9 cellular contexts compared by ENCODE assay signal in the genomic region with DNA sequence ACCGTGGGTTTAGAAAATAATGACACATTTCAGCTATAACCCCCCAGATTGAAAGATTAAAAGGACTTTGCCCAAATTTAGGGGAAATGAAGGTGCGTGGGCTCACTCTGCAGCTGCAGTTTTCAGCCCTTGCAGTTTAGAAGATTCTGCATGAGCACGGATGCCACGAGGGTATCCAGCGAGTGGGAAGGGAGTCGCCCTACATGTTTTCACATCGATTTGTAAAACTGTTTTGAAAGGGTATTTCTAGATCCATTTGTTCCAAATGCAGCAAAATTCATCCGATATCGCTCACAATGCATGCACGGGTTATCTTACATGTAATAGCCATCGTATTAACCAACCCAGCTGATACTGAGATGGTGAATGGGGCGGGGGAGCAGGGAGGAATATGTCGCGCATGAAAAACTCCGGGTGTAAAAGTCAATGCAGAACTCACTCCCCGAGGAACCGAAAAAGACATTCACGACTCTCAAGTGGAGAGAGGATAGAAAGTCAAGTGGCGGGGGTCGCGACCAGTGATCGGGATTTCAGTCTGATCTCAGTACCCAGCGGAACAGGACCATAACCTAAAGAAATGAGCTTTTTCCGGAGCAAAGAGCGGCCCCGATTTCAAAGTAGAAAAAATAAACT. TPM values are rescaled to one million over a fixed set of nuclear protein-coding genes. Genes with fewer than 3 reads are reported as not detected.
DNase-seq lines count a peak whose midpoint lies in the region; ATAC-seq, FAIRE-seq and TF ChIP-seq lines count a peak whose summit lies in the region.
"Had no signal": no experiment of that assay in that cellular context is flagged by ENCODE, and none has a peak within 500 bp of the region (broad histone marks: within the 10 kb centered on the region; RNA-seq: fewer than 3 reads in every experiment).

No MANE protein-coding gene starts in this region.

- peak; percentile 35 for DNase-seq in activated CD4-positive, alpha-beta T cell treated with anti-CD3 and anti-CD28 coated beads, Interleukin-2, amount 50 U/mL, for 1 hour
- DNase-seq in endothelial cell of umbilical vein (ENCODE audit: low read depth, low spot score) (peak; percentile 40), pancreas (no peak), posterior vena cava (ENCODE audit: low spot score) (no peak), RWPE1 (ENCODE audit: low spot score) (no peak), NOMO-1 treated with dmso at 0.1 percent for 144 hours (lab: John Stamatoyannopoulos, UW; ENCODE audit: unreplicated experiment) (no peak)

- H4K20me1 ChIP-seq in endothelial cell of umbilical vein (replicated peaks; ENCODE audit: control insufficient read depth, extremely low read depth, insufficient read depth, low read length) = no peaks in the 10 kb centered on the region

- POLR2A ChIA-PET in endothelial cell of umbilical vein (lab: Charles Lee) = no interaction called here
- POLR2A ChIA-PET in RWPE1 (lab: Yijun Ruan, JAX; ENCODE audit: low non-redundant PET) = no interaction called here

- peak overlapping the region; percentile 96 for H3K4me3 ChIP-seq in HUES64 (ENCODE audit: low read length)
- peak overlapping the region; percentile 27 to 44 (median 31) for H3K4me3 ChIP-seq in endothelial cell of umbilical vein (replicated peaks in 1 of 3; ENCODE audit: insufficient read depth in 1 of 3, low read depth in 1 of 3, low read length in 3 of 3)
- peak overlapping the region; percentile 19 to 81 (median 50) for H3K4me3 ChIP-seq in pancreas

- H3K4me1 ChIP-seq in HUES64 (ENCODE audit: insufficient read depth, low read length) (peaks cover 17% of the 10 kb centered on the region), endothelial cell of umbilical vein (ENCODE audit: control insufficient read depth, extremely low read depth, insufficient read depth, low read length) (peaks cover 39% of the 10 kb centered on the region), pancreas (peaks cover 9 to 19% (median 10%) of the 10 kb centered on the region in 3 donors)

- no peak for TF ChIP-seq CTCF in endothelial cell of umbilical vein (IDR thresholded peaks at IDR 0.05; ENCODE audit: extremely low read depth in 1 of 2, insufficient read depth in 1 of 2, low read depth in 1 of 2, low read length in 2 of 2)
- no peak for TF ChIP-seq CTCF in pancreas (IDR thresholded peaks at IDR 0.05)
- no peak for TF ChIP-seq CTCF in RWPE1 (conservative IDR thresholded peaks at IDR 0.05; ENCODE audit: low read depth)

- CTCF ChIA-PET in endothelial cell of umbilical vein (lab: Charles Lee) = interaction anchor here (0.6 to 3.1 kb wide), 5 partner anchors 8 to 1310 kb away, joined by 3 to 33 read pairs (median 6); a partner anchor contains a TSS
- CTCF ChIA-PET in RWPE1 (lab: Yijun Ruan, JAX) = interaction anchor here (0.5 to 1.0 kb wide), 3 partner anchors 8 to 286 kb away, joined by 3 to 5 read pairs (median 3); no protein-coding TSS in a partner anchor

- 2% methylated on average over 22 of the region's 26 CpGs for WGBS in HUES64
- 14 to 18% methylated on average over 26 of the region's 26 CpGs for WGBS in pancreas, 2 donors

- ATAC-seq in pancreas (no peak), GM21619 (IDR thresholded peaks at IDR 0.05; ENCODE audit: unreplicated experiment) (no peak)
- ATAC-seq: Panc1 had no signal

- TF ChIP-seq POLR2A in endothelial cell of umbilical vein (IDR thresholded peaks at IDR 0.05; ENCODE audit: low read depth, low read length) = no peak

- intact Hi-C loops in endothelial cell of umbilical vein (cut with micrococcal nuclease) (loop anchor here (1.0 to 2.0 kb wide), 2 partner anchors 53 to 104 kb away; a partner anchor contains a TSS), pancreas (cut with DNase I) (no loop called here), posterior vena cava (cut with DNase I) (no loop called here)

- H3K9me1 ChIP-seq in endothelial cell of umbilical vein (replicated peaks; ENCODE audit: control insufficient read depth, extremely low read depth, insufficient read depth, low read length) = no peaks in the 10 kb centered on the region

- TSS peak; percentile 79 for BruUV-seq in endothelial cell of umbilical vein (replicated peaks; lab: Mats Ljungman, UMichigan)

- H2AFZ ChIP-seq in endothelial cell of umbilical vein (ENCODE audit: low read depth, low read length) = peak overlapping the region; percentile 24

- no peaks in the 10 kb centered on the region for H3K36me3 ChIP-seq in HUES64 (ENCODE audit: insufficient read depth, low read length)
- H3K36me3 ChIP-seq in endothelial cell of umbilical vein (ENCODE audit: control insufficient read depth in 2 of 2, extremely low read depth in 1 of 2, insufficient read depth in 2 of 2, low read length in 2 of 2) = no peaks in the 10 kb centered on the region
- no peaks in the 10 kb centered on the region for H3K36me3 ChIP-seq in pancreas

- peaks cover 84% of the 10 kb centered on the region for H3K27me3 ChIP-seq in HUES64 (ENCODE audit: insufficient read depth, low read length)
- H3K27me3 ChIP-seq in endothelial cell of umbilical vein (ENCODE audit: control insufficient read depth in 2 of 2, insufficient read depth in 2 of 2, low read length in 2 of 2) = peaks cover 44 to 69% of the 10 kb centered on the region in 2 experiments
- H3K27me3 ChIP-seq in pancreas = peaks cover 0 to 18% (median 0%) of the 10 kb centered on the region in 4 donors

- peak; percentile 69 for FAIRE-seq in endothelial cell of umbilical vein (lab: Jason Lieb, UNC)
- no peak for FAIRE-seq in pancreas (lab: Jason Lieb, UNC)

- H3K9ac ChIP-seq in HUES64 (ENCODE audit: low read depth, low read length) (no peak overlapping the region), endothelial cell of umbilical vein (replicated peaks; ENCODE audit: extremely low read depth, insufficient read depth, low read length) (peak overlapping the region; percentile 24)

- no peaks in the 10 kb centered on the region for H3K79me2 ChIP-seq in endothelial cell of umbilical vein (ENCODE audit: control insufficient read depth, insufficient read depth, low read length)

- H3K9me3 ChIP-seq in HUES64 (ENCODE audit: insufficient read depth, low read depth, low read length) (no peaks in the 10 kb centered on the region), endothelial cell of umbilical vein (replicated peaks; ENCODE audit: control insufficient read depth, insufficient read depth, low read length) (no peaks in the 10 kb centered on the region), pancreas (no peaks in the 10 kb centered on the region)

- H3K27ac ChIP-seq in HUES64 (ENCODE audit: low read depth, low read length) = no peak overlapping the region
- H3K27ac ChIP-seq in endothelial cell of umbilical vein (ENCODE audit: insufficient read depth, low read depth, low read length) = no peak overlapping the region
- H3K27ac ChIP-seq in pancreas = peak overlapping the region in 3 of 4 donors; percentile 16 to 71 (median 70)
- no peak overlapping the region for H3K27ac ChIP-seq in RWPE1

- H3K4me2 ChIP-seq in endothelial cell of umbilical vein (ENCODE audit: insufficient read depth, low read length) = peak overlapping the region; percentile 78

- dilution Hi-C loops in endothelial cell of umbilical vein (cut with MboI; ENCODE audit: extremely low pct_ligation_motif_present, low sequenced_read_pairs) = no loop called here

TF ChIP-seq in endothelial cell of umbilical vein, 7 proteins besides CTCF, POLR2A, EP300 and RAD21:
- TF ChIP-seq FOS (IDR thresholded peaks at IDR 0.05; ENCODE audit: borderline replicate concordance, insufficient read depth, low read length) (no peak), EZH2 (IDR thresholded peaks at IDR 0.05; ENCODE audit: borderline replicate concordance, low read depth, low read length, severe bottlenecking) (peak; percentile 86), JUN (IDR thresholded peaks at IDR 0.05; ENCODE audit: borderline replicate concordance, insufficient read depth, insufficient read length, low read depth) (no peak)
TF ChIP-seq in endothelial cell of umbilical vein: peak in this region for 1.

RNA-seq across cellular contexts. Expression of a gene that starts 4.9 kb away (rescaled TPM):
- 54.8 TPM for polyA plus RNA-seq in HUES64 (2013, experiment 1 of 2)
- 65.7 TPM for polyA plus RNA-seq in HUES64 (2013, experiment 2 of 2)
- total RNA-seq in endothelial cell of umbilical vein (3.4 and 5.7 TPM in 2 replicates), pancreas (10 to 100 TPM; 51.5 to 75.6 (median 63.5) TPM), posterior vena cava (100 to 1,000 TPM; 101 to 129 TPM)
- polyA plus RNA-seq in endothelial cell of umbilical vein (0.68 and 0.96 TPM in 2 replicates), pancreas (1 to 10 TPM; 6.3 to 9.1 TPM)
- polyA plus RNA-seq in endothelial cell of umbilical vein (2011; cell fraction: cytosol; rRNA removed) = 0.75 and 0.80 TPM in 2 replicates
- 1.1 TPM in 2 replicates for polyA plus RNA-seq in endothelial cell of umbilical vein (2011; cell fraction: nucleus; rRNA removed)
- polyA plus RNA-seq in endothelial cell of umbilical vein (2012) = 1.0 and 2.2 TPM in 2 replicates
- polyA minus RNA-seq in endothelial cell of umbilical vein = 4.0 and 8.3 TPM in 2 replicates
- not detected for polyA minus RNA-seq in endothelial cell of umbilical vein (2011; cell fraction: cytosol; rRNA and poly(A)+ RNA removed)
- polyA minus RNA-seq in endothelial cell of umbilical vein (2011; cell fraction: nucleus; rRNA and poly(A)+ RNA removed) = 1.2 TPM in 2 replicates

RNA-seq across cellular contexts. Expression of a gene that starts 52.3 kb away (rescaled TPM):
- polyA plus RNA-seq in HUES64 (2013, experiment 1 of 2) = 11.1 TPM
- polyA plus RNA-seq in HUES64 (2013, experiment 2 of 2) = 16.4 TPM
- 31.2 and 36.3 TPM in 2 replicates for total RNA-seq in endothelial cell of umbilical vein
- polyA plus RNA-seq in endothelial cell of umbilical vein = 4.3 and 5.6 TPM in 2 replicates
- polyA plus RNA-seq in endothelial cell of umbilical vein (2011; cell fraction: cytosol; rRNA removed) = 10.1 and 11.9 TPM in 2 replicates
- 5.3 and 9.6 TPM in 2 replicates for polyA plus RNA-seq in endothelial cell of umbilical vein (2011; cell fraction: nucleus; rRNA removed)
- polyA plus RNA-seq in endothelial cell of umbilical vein (2012) = 34.3 and 38.7 TPM in 2 replicates
- 3.6 and 3.8 TPM in 2 replicates for polyA minus RNA-seq in endothelial cell of umbilical vein
- 4.6 TPM for polyA minus RNA-seq in endothelial cell of umbilical vein (2011; cell fraction: cytosol; rRNA and poly(A)+ RNA removed)
- 2.6 and 3.1 TPM in 2 replicates for polyA minus RNA-seq in endothelial cell of umbilical vein (2011; cell fraction: nucleus; rRNA and poly(A)+ RNA removed)
- 1 to 10 TPM in 5 of 6 donors, under 1 TPM in 1; 0.51 to 5.5 (median 1.8) TPM for total RNA-seq in pancreas
- 1 to 10 TPM; 1.4 to 2.3 TPM for polyA plus RNA-seq in pancreas
- 10 to 100 TPM; 10.3 to 12.1 TPM for total RNA-seq in posterior vena cava

Comparison
In these comparisons a context has a peak if more than half of its experiments do, and no peak if none do; other contexts are left out.
1. H3K27ac ChIP-seq: peak in pancreas (3 of 4); none in HUES64 (single experiment), endothelial cell of umbilical vein (single experiment) and RWPE1 (single experiment).
2. H3K4me3 ChIP-seq: peak in every context shown above with its lines; median percentile 96 in HUES64; 50 in pancreas; 31 in endothelial cell of umbilical vein.
3. DNase-seq: peak in activated CD4-positive, alpha-beta T cell treated with anti-CD3 and anti-CD28 coated beads, Interleukin-2, amount 50 U/mL, for 1 hour (single experiment) and endothelial cell of umbilical vein (single experiment); none in pancreas (0 of 6), posterior vena cava (single experiment), RWPE1 (single experiment) and NOMO-1 treated with dmso at 0.1 percent for 144 hours (single experiment).